ENCODE assay signal across 14 cellular contexts in the genomic region with DNA sequence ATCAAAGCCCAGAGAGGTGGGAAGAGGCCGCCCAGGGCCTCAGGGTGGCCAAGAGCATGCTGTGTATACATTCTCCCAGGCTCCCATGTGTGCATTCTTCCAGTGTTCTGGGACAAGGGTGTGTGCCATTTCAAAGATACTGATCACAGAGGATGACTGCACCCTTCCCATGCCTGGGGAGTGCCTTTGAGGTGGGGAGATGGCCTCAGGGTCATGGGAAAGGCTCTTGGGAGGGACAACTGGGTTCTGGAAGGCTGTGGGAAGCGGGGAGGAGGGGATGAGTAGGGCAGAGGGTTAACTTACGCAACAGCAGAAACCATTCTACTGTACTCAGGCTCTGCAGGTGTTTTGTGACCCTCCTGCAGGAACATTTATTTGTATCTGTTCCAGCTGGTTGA. TPM values are rescaled to one million over a fixed set of nuclear protein-coding genes. Genes with fewer than 3 reads are reported as not detected.
DNase-seq lines count a peak whose midpoint lies in the region; ATAC-seq and TF ChIP-seq lines count a peak whose summit lies in the region.
"Had no signal": no experiment of that assay in that cellular context is flagged by ENCODE, and none has a peak within 500 bp of the region (broad histone marks: within the 10 kb centered on the region; RNA-seq: fewer than 3 reads in every experiment).

No MANE protein-coding gene starts in this region.

- no peak overlapping the region for H3K4me3 ChIP-seq in epithelial cell of esophagus (ENCODE audit: low read length)
- H3K4me3 ChIP-seq in mucosa of descending colon: no peak overlapping the region
- peak overlapping the region in 1 of 2 donors; percentile 49 for H3K4me3 ChIP-seq in stomach smooth muscle (ENCODE audit: low read length in 2 of 2)

- no peaks in the 10 kb centered on the region for H3K4me1 ChIP-seq in mucosa of descending colon (ENCODE audit: low read depth)
- peaks cover 66% of the 10 kb centered on the region for H3K4me1 ChIP-seq in stomach smooth muscle (ENCODE audit: control insufficient read depth, insufficient read depth, low read length)

- TF ChIP-seq CTCF in HFFc6 (IDR thresholded peaks at IDR 0.05) (no peak), epithelial cell of esophagus (IDR thresholded peaks at IDR 0.05; ENCODE audit: insufficient read depth, low read depth, low read length, missing control alignments) (no peak), mucosa of descending colon (IDR thresholded peaks at IDR 0.05) (no peak)

- no peaks in the 10 kb centered on the region for H3K36me3 ChIP-seq in mucosa of descending colon (ENCODE audit: low read depth)
- no peaks in the 10 kb centered on the region for H3K36me3 ChIP-seq in stomach smooth muscle (ENCODE audit: control insufficient read depth in 2 of 2, insufficient read depth in 2 of 2, low read length in 2 of 2)

- H3K4me3 Mint-ChIP-seq in HFFc6: no peak overlapping the region; the same call in 1 of the 2 replicates
- H3K4me3 Mint-ChIP-seq: activated T-cell treated with anti-CD3 and anti-CD28 coated beads, Interleukin-2, amount 50 U/mL, for 72 hours; CD4-positive, alpha-beta T cell had no signal

- H3K9ac ChIP-seq in stomach smooth muscle (ENCODE audit: low read length in 2 of 2): peak overlapping the region in 1 of 2 donors; percentile 42

- peaks cover 34% of the 10 kb centered on the region for H3K4me1 Mint-ChIP-seq in HFFc6 (ENCODE audit: low read depth)

- H3K9me3 ChIP-seq in mucosa of descending colon (no peaks in the 10 kb centered on the region), stomach smooth muscle (ENCODE audit: control insufficient read depth in 2 of 2, low read length in 2 of 2) (no peaks in the 10 kb centered on the region)

- ATAC-seq in mucosa of descending colon: peak; percentile 13
- no peak for ATAC-seq in HG03342 (IDR thresholded peaks at IDR 0.05; ENCODE audit: unreplicated experiment)
- no peak for ATAC-seq in GM21515 (IDR thresholded peaks at IDR 0.05; ENCODE audit: unreplicated experiment)
- ATAC-seq: activated T-cell treated with anti-CD3 and anti-CD28 coated beads, Interleukin-2, amount 50 U/mL, for 72 hours had no signal

- peak overlapping the region; percentile 88 for H3K27ac ChIP-seq in stomach smooth muscle (ENCODE audit: low read length)

- peak overlapping the region; percentile 78 for H3K27ac Mint-ChIP-seq in HFFc6
- H3K27ac Mint-ChIP-seq: activated T-cell treated with anti-CD3 and anti-CD28 coated beads, Interleukin-2, amount 50 U/mL, for 72 hours; CD4-positive, alpha-beta T cell had no signal

- H3K36me3 Mint-ChIP-seq in HFFc6 (ENCODE audit: low read depth): no peaks in the 10 kb centered on the region

- H3K9me3 Mint-ChIP-seq in HFFc6: no peaks in the 10 kb centered on the region
- H3K9me3 Mint-ChIP-seq: activated T-cell treated with anti-CD3 and anti-CD28 coated beads, Interleukin-2, amount 50 U/mL, for 72 hours; CD4-positive, alpha-beta T cell had no signal

- DNase-seq in HFFc6: no peak
- DNase-seq in epithelial cell of esophagus (ENCODE audit: low read depth): peak; percentile 28
- DNase-seq in mucosa of descending colon: no peak
- DNase-seq in NCI-H1105 (lab: John Stamatoyannopoulos, UW): no peak
- no peak for DNase-seq in midbrain (lab: John Stamatoyannopoulos, UW)
- DNase-seq: activated CD4-positive, alpha-beta T cell treated with anti-CD3 and anti-CD28 coated beads for 1 hour; activated T-cell treated with anti-CD3 and anti-CD28 coated beads, Interleukin-2, amount 50 U/mL, for 72 hours; CD4-positive, alpha-beta T cell; KG1; NCI-H2029; NK-92 treated with Interleukin-12 subunit alpha and Interleukin-12 subunit beta, amount 100 ng/mL, for 24 hours had no signal

- intact Hi-C loops in mucosa of descending colon (cut with DNase I, micrococcal nuclease): no loop called here

- H3K27me3 ChIP-seq in stomach smooth muscle (ENCODE audit: control insufficient read depth in 1 of 2, insufficient read depth in 2 of 2, low read length in 2 of 2): no peaks in the 10 kb centered on the region

- H3K27me3 Mint-ChIP-seq in HFFc6 (ENCODE audit: insufficient read depth): peaks cover 1% of the 10 kb centered on the region; the same call in 1 of the 2 replicates
- H3K27me3 Mint-ChIP-seq: CD4-positive, alpha-beta T cell had no signal

RNA-seq across cellular contexts. Expression of a gene that starts 40.9 kb away (rescaled TPM):
- 1 to 10 TPM; 7.4 to 9.7 (median 8.6) TPM for total RNA-seq in HFFc6 (2021; fragmentation: NEBNext Ultra II Directional; extraction: Animal tissue kit (Norgen Biotek cat#: 25700))
- total RNA-seq in mucosa of descending colon: 10 to 100 TPM in 1 of 3 donors, 1 to 10 TPM in 2; 2.6 to 13.0 (median 5.5) TPM
